8 cellular contexts compared by ENCODE assay signal in genomic region chr14:60722163-60722835, GRCh38. TPM values are rescaled to one million over a fixed set of nuclear protein-coding genes. Genes with fewer than 3 reads are reported as not detected.
DNase-seq lines count a peak whose midpoint lies in the region; ATAC-seq and TF ChIP-seq lines count a peak whose summit lies in the region.

No MANE protein-coding gene starts in this region.

- ATAC-seq in SK-N-SH treated with all-trans-retinoic acid at 6 μM for 48 hours (peak; percentile 68), GM18517 (IDR thresholded peaks at IDR 0.05; ENCODE audit: unreplicated experiment) (no peak)

- no peak for TF ChIP-seq CTCF in breast epithelium (IDR thresholded peaks at IDR 0.05)

- no peaks in the 10 kb centered on the region for H3K4me1 ChIP-seq in breast epithelium

- H3K27me3 ChIP-seq in breast epithelium: peaks cover 0 to 4% of the 10 kb centered on the region in 2 donors

- no peak for TF ChIP-seq POLR2A in breast epithelium (IDR thresholded peaks at IDR 0.05)

- intact Hi-C loops in breast epithelium (cut with DNase I; ENCODE audit: low total_unique reads): no loop called here

- H3K4me3 ChIP-seq in breast epithelium: peak overlapping the region; percentile 65 to 93 (median 69)

- peak; percentile 7 to 45 for DNase-seq in NCI-H2081 (lab: John Stamatoyannopoulos, UW)
- no peak for DNase-seq in NCI-H2081 treated with DMSO at 0.1 percent for 48 hours (lab: John Stamatoyannopoulos, UW)
- peak; percentile 79 for DNase-seq in HuH-7.5 (ENCODE audit: low spot score)
- no peak for DNase-seq in breast epithelium (ENCODE audit: low spot score in 2 of 2)
- DNase-seq in left kidney (ENCODE audit: low read depth, low spot score): peak; percentile 96
- DNase-seq in stimulated activated CD8-positive, alpha-beta memory T cell treated with anti-CD3 and anti-CD28 coated beads, Interleukin-4, amount 100 ng/mL, for 48 hours: peak; percentile 53

- H3K36me3 ChIP-seq in breast epithelium: no peaks in the 10 kb centered on the region

- peak overlapping the region; percentile 63 to 83 for H3K27ac ChIP-seq in breast epithelium

- no peaks in the 10 kb centered on the region for H3K9me3 ChIP-seq in breast epithelium

TF ChIP-seq in SK-N-SH treated with all-trans-retinoic acid at 6 μM for 48 hours, 23 proteins besides CTCF, POLR2A, EP300 and RAD21:
- no peak for TF ChIP-seq ZC3H10 (CRISPR knock-in tag; IDR thresholded peaks at IDR 0.05)
- TF ChIP-seq TCF4 (CRISPR knock-in tag; IDR thresholded peaks at IDR 0.05; ENCODE audit: borderline replicate concordance): no peak
- no peak for TF ChIP-seq RARB (CRISPR knock-in tag; IDR thresholded peaks at IDR 0.05)
- no peak for TF ChIP-seq PATZ1 (CRISPR knock-in tag; IDR thresholded peaks at IDR 0.05; ENCODE audit: borderline replicate concordance)

RNA-seq across cellular contexts. Expression of gene SIX4, which starts 1.9 kb away (rescaled TPM):
- 10 to 100 TPM in 1 of 3 donors, 1 to 10 TPM in 2; 2.6 to 16.7 (median 5.2) TPM for total RNA-seq in breast epithelium

RNA-seq across cellular contexts. Expression of gene MNAT1, which starts 12.3 kb away (rescaled TPM):
- 10 to 100 TPM; 30.6 to 70.4 (median 50.8) TPM for total RNA-seq in breast epithelium

Comparison
In these comparisons a context has a peak if more than half of its experiments do, and no peak if none do; other contexts are left out.
1. DNase-seq: peak in NCI-H2081 (2 of 2), HuH-7.5 (single experiment), left kidney (single experiment) and stimulated activated CD8-positive, alpha-beta memory T cell treated with anti-CD3 and anti-CD28 coated beads, Interleukin-4, amount 100 ng/mL, for 48 hours (single experiment); none in NCI-H2081 treated with DMSO at 0.1 percent for 48 hours (single experiment) and breast epithelium (0 of 2).